7 cellular contexts compared by ENCODE assay signal in the genomic region with DNA sequence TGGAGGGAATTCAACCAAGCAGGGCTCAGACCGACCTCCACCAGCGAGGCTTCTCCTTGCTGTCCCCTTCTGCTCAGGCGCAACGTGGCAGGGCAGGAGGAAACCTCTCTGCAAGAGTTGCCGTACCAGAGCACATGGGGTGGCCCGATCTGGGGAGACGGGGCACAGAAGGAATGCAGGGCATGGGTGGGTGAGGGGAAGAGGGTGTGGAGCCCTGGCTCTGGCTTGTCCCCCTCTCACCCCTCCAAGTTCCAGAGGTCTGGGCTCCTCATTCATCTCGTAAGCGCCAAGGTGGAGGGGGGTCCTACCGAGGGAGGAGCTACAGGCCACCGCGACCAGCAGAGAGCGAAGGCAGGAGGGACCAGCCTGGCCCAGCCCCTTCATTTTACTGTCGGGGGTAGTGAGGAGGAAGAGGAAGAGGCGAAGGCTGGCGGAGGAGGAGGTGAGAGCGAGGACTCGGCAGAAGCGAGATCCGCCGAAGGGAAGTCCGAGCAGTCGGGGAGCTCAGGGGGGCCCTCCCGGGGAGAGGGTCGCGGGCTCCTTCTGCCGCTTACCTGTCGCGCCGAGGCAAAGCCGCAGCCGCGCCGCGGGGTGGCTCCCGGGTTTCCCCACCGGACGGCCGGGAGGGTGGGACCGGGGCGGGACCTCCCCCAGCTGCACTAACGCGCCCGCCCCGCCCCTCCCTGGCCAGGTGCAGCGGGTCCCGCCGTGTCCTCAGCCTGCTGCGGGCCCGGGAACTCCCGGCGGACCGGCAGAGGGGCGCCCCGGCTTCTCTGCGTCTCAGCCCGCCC. TPM values are rescaled to one million over a fixed set of nuclear protein-coding genes. Genes with fewer than 3 reads are reported as not detected.
DNase-seq lines count a peak whose midpoint lies in the region; ATAC-seq and TF ChIP-seq lines count a peak whose summit lies in the region.

A gene with protein sequence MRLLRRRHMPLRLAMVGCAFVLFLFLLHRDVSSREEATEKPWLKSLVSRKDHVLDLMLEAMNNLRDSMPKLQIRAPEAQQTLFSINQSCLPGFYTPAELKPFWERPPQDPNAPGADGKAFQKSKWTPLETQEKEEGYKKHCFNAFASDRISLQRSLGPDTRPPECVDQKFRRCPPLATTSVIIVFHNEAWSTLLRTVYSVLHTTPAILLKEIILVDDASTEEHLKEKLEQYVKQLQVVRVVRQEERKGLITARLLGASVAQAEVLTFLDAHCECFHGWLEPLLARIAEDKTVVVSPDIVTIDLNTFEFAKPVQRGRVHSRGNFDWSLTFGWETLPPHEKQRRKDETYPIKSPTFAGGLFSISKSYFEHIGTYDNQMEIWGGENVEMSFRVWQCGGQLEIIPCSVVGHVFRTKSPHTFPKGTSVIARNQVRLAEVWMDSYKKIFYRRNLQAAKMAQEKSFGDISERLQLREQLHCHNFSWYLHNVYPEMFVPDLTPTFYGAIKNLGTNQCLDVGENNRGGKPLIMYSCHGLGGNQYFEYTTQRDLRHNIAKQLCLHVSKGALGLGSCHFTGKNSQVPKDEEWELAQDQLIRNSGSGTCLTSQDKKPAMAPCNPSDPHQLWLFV (minus strand): TSS at position 360 of the 791 bp plus-strand sequence. CDS start 11,625 bp downstream, outside the sequence.

- peak; percentile 56 for ATAC-seq in GM18867 (IDR thresholded peaks at IDR 0.05; ENCODE audit: unreplicated experiment)
- ATAC-seq in HG03025 (IDR thresholded peaks at IDR 0.05; ENCODE audit: low FRiP score, unreplicated experiment): peak; percentile 42

- no peaks in the 10 kb centered on the region for H3K27me3 ChIP-seq in OCI-LY3 (ENCODE audit: low read depth, low read length)
- no peaks in the 10 kb centered on the region for H3K27me3 ChIP-seq in fibroblast of lung (ENCODE audit: control insufficient read depth, insufficient read depth, low read length)
- H3K27me3 ChIP-seq in neuron (ENCODE audit: insufficient read depth, low read length): peaks cover 87% of the 10 kb centered on the region

- H3K9ac ChIP-seq in OCI-LY3 (ENCODE audit: low read length) (peak within 1 kb of the TSS; percentile 96), fibroblast of lung (ENCODE audit: insufficient read depth, low read length) (peak within 1 kb of the TSS; percentile 61)

- H3K79me2 ChIP-seq in OCI-LY3 (ENCODE audit: low read length): peaks cover 49% of the 10 kb centered on the region
- H3K79me2 ChIP-seq in fibroblast of lung (ENCODE audit: control insufficient read depth, insufficient read depth, low read length): peaks cover 7% of the 10 kb centered on the region

- peak; percentile 83 for DNase-seq in activated T-cell treated with anti-CD3 and anti-CD28 coated beads, Interleukin-2, amount 50 U/mL, for 24 hours
- no peak for DNase-seq in fibroblast of lung (ENCODE audit: low read depth in 2 of 2)

- peak within 1 kb of the TSS; percentile 91 for H3K4me2 ChIP-seq in OCI-LY3 (ENCODE audit: low read length)
- peak within 1 kb of the TSS; percentile 83 for H3K4me2 ChIP-seq in fibroblast of lung (ENCODE audit: extremely low read depth, insufficient read depth, low read length)

- H3K9me3 ChIP-seq in OCI-LY3 (ENCODE audit: insufficient read depth, low read length) (no peaks in the 10 kb centered on the region), fibroblast of lung (ENCODE audit: control insufficient read depth, insufficient read depth, low read depth, low read length) (no peaks in the 10 kb centered on the region), neuron (ENCODE audit: low read length) (peaks cover 4% of the 10 kb centered on the region)

- peak within 1 kb of the TSS; percentile 80 for H3K4me3 ChIP-seq in OCI-LY3 (ENCODE audit: low read length)
- peak within 1 kb of the TSS; percentile 69 to 70 (median 70) for H3K4me3 ChIP-seq in fibroblast of lung (replicated peaks in 1 of 4; ENCODE audit: control extremely low read depth in 1 of 4, insufficient read depth in 1 of 4, low read depth in 3 of 4, low read length in 4 of 4)
- H3K4me3 ChIP-seq in neuron (ENCODE audit: low read length): peak within 1 kb of the TSS; percentile 15

- H3K27ac Mint-ChIP-seq in activated T-cell treated with anti-CD3 and anti-CD28 coated beads, Interleukin-2, amount 50 U/mL, for 24 hours: peak within 1 kb of the TSS; percentile 94

- peaks cover 3% of the 10 kb centered on the region for H3K36me3 Mint-ChIP-seq in activated T-cell treated with anti-CD3 and anti-CD28 coated beads, Interleukin-2, amount 50 U/mL, for 24 hours (ENCODE audit: low read depth)

- no peaks in the 10 kb centered on the region for H3K27me3 Mint-ChIP-seq in activated T-cell treated with anti-CD3 and anti-CD28 coated beads, Interleukin-2, amount 50 U/mL, for 24 hours

- H3K4me3 Mint-ChIP-seq in activated T-cell treated with anti-CD3 and anti-CD28 coated beads, Interleukin-2, amount 50 U/mL, for 24 hours: peak within 1 kb of the TSS; percentile 88

- H3K27ac ChIP-seq in OCI-LY3 (ENCODE audit: low read length): peak within 1 kb of the TSS; percentile 96
- peak within 1 kb of the TSS; percentile 77 for H3K27ac ChIP-seq in fibroblast of lung (ENCODE audit: insufficient read depth, low read length)
- H3K27ac ChIP-seq in temporal lobe (ENCODE audit: low read depth, low read length): peak within 1 kb of the TSS; percentile 81

- H3K4me1 ChIP-seq in OCI-LY3 (ENCODE audit: low read length) (peaks cover 78% of the 10 kb centered on the region), fibroblast of lung (ENCODE audit: control insufficient read depth, extremely low read depth, insufficient read depth, low read length) (peaks cover 46% of the 10 kb centered on the region), neuron (ENCODE audit: insufficient read depth, low read length) (peaks cover 4% of the 10 kb centered on the region)

- no peak for TF ChIP-seq CTCF in OCI-LY3 (IDR thresholded peaks at IDR 0.05; ENCODE audit: low read depth, low read length)
- TF ChIP-seq CTCF in fibroblast of lung (conservative IDR thresholded peaks at IDR 0.05 in 1 of 2, IDR thresholded peaks at IDR 0.05 in 1 of 2; ENCODE audit: low read depth in 1 of 2, low read length in 2 of 2): no peak

- H3K4me1 Mint-ChIP-seq in activated T-cell treated with anti-CD3 and anti-CD28 coated beads, Interleukin-2, amount 50 U/mL, for 24 hours (ENCODE audit: low read depth): peaks cover 79% of the 10 kb centered on the region

- H2AFZ ChIP-seq in OCI-LY3 (ENCODE audit: low read depth, low read length) (no peak within 1 kb of the TSS), fibroblast of lung (ENCODE audit: low read length) (peak within 1 kb of the TSS; percentile 58), neuron (ENCODE audit: low read depth, low read length) (no peak within 1 kb of the TSS)

- H3K9me3 Mint-ChIP-seq in activated T-cell treated with anti-CD3 and anti-CD28 coated beads, Interleukin-2, amount 50 U/mL, for 24 hours: no peaks in the 10 kb centered on the region

- H3K36me3 ChIP-seq in OCI-LY3 (replicated peaks; ENCODE audit: low read depth, low read length): peaks cover 8% of the 10 kb centered on the region
- peaks cover 2% of the 10 kb centered on the region for H3K36me3 ChIP-seq in fibroblast of lung (ENCODE audit: control insufficient read depth, insufficient read depth, low read length)
- H3K36me3 ChIP-seq in neuron (ENCODE audit: insufficient read depth, low read length): no peaks in the 10 kb centered on the region

- H4K20me1 ChIP-seq in OCI-LY3 (ENCODE audit: insufficient read depth, low read length): no peaks in the 10 kb centered on the region
- no peaks in the 10 kb centered on the region for H4K20me1 ChIP-seq in fibroblast of lung (ENCODE audit: control insufficient read depth, extremely low read depth, insufficient read depth, low read length)

RNA-seq across cellular contexts. Expression of the gene that starts here (rescaled TPM):
- total RNA-seq in fibroblast of lung (25.9 and 115 TPM in 2 replicates), temporal lobe (0.49 TPM)
- 25.2 and 74.2 TPM in 2 replicates for polyA plus RNA-seq in fibroblast of lung
- 29.2 and 74.1 TPM in 2 replicates for polyA plus RNA-seq in fibroblast of lung (2012)
- 28.5 and 191 TPM in 2 replicates for polyA minus RNA-seq in fibroblast of lung (ENCODE audit: low replicate concordance)

Comparison
In these comparisons a context has a peak if more than half of its experiments do, and no peak if none do; other contexts are left out.
1. RNA of the gene that starts here (total RNA-seq): 25.9 to 115 TPM in fibroblast of lung; 0.49 TPM in temporal lobe (single experiment); every median in the first group is over 10 times any median in the second.
2. H3K4me3 ChIP-seq: peak in every context shown above with its lines; median percentile 80 in OCI-LY3; 70 in fibroblast of lung; 15 in neuron.
3. Peak in every context shown above with its lines, with median percentiles within 50 percentile points of each other: H3K27ac ChIP-seq.